1 cellular context compared by ENCODE assay signal in the genomic region with DNA sequence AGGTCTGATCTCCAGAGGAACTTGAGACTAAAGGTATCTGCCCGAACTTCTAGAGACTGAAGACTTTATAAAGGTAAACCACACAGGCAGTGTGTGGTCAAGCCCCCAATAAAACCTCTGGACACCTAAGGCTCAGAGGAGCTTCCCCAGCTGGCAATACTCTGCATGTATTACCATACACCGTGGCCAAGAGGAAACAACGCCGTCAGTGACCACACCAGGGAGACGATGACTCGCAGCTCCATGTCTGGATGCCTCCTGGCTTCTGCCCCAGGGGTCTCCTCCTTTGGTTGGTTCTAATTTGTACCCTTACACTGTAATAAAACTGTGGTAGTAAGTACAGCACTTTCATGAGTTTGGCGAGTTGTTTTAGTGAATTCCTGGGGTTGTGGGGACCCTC.
TF ChIP-seq lines count a peak whose summit lies in the region.

No MANE protein-coding gene starts in this region.

TF ChIP-seq in SK-N-SH treated with all-trans-retinoic acid at 6 μM for 48 hours, 23 proteins besides CTCF, POLR2A, EP300 and RAD21 (continued from another document):
- TF ChIP-seq, protein P1, sequence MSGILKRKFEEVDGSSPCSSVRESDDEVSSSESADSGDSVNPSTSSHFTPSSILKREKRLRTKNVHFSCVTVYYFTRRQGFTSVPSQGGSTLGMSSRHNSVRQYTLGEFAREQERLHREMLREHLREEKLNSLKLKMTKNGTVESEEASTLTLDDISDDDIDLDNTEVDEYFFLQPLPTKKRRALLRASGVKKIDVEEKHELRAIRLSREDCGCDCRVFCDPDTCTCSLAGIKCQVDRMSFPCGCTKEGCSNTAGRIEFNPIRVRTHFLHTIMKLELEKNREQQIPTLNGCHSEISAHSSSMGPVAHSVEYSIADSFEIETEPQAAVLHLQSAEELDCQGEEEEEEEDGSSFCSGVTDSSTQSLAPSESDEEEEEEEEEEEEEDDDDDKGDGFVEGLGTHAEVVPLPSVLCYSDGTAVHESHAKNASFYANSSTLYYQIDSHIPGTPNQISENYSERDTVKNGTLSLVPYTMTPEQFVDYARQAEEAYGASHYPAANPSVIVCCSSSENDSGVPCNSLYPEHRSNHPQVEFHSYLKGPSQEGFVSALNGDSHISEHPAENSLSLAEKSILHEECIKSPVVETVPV (CRISPR knock-in tag; IDR thresholded peaks at IDR 0.05), result no peak
- no peak for TF ChIP-seq BACH2 (CRISPR knock-in tag; IDR thresholded peaks at IDR 0.05; ENCODE audit: borderline replicate concordance)
